8 cellular contexts compared by ENCODE assay signal in the genomic region with DNA sequence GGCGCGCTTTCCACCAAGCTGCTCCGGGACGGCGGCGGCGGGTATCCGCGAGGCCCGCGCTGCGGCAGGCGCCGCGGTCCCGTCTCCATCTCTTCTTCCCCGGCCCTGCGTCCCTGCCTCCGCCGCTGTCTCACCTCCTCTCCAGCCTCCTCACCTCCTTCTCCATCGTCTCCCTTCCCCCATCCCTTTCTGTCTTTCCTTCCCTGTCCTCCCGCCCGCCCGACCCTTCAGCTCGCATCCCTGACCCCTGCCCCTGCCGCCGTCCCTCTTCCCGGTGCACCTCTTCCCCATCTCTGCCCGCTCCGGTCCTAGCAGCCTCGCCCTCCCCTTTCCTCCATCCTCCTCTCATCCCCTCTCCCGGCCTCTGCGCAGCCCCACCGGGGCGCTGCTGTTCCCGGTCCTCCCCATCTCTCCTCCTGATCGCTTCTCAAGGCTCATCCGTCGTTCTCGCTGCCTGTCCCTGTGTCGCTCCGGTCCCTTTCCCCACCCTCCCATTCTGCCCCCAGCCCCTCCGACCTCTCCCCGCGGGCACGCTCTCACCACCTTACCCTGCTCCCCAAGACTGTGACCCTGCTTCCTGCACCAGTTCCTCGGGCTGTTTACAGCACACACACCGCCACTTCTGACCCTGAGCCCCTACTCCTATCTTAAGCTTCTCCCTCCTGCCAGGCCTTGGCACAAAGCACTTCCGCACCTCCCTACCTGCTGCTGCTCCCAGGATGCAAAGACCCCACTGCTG. TPM values are rescaled to one million over a fixed set of nuclear protein-coding genes. Genes with fewer than 3 reads are reported as not detected.
A peak's percentile ranks its signal among the peaks of the same experiment; 100 is the strongest.
DNase-seq lines count a peak whose midpoint lies in the region; ATAC-seq and FAIRE-seq lines count a peak whose summit lies in the region.

No MANE protein-coding gene starts in this region.

- peak overlapping the region; percentile 23 for H3K27ac Mint-ChIP-seq in activated T-cell treated with anti-CD3 and anti-CD28 coated beads, Interleukin-2, amount 50 U/mL, for 72 hours

- peak overlapping the region; percentile 87 to 98 for H3K4me3 Mint-ChIP-seq in activated T-cell treated with anti-CD3 and anti-CD28 coated beads, Interleukin-2, amount 50 U/mL, for 72 hours

- DNase-seq in SIG-M5 treated with dmso at 0.1 percent for 504 hours (lab: John Stamatoyannopoulos, UW; ENCODE audit: unreplicated experiment) = peak; percentile 12
- DNase-seq in SIG-M5 (lab: John Stamatoyannopoulos, UW) = no peak
- DNase-seq in Kasumi-1 (lab: John Stamatoyannopoulos, UW) = peak; percentile 47 to 51
- peak; percentile 25 to 30 for DNase-seq in activated T-cell treated with anti-CD3 and anti-CD28 coated beads, Interleukin-2, amount 50 U/mL, for 72 hours
- peak; percentile 33 for DNase-seq in left ventricle myocardium superior
- no peak for DNase-seq in small intestine
- no peak for DNase-seq in NCI-H1436 (lab: John Stamatoyannopoulos, UW)
- DNase-seq in T-helper 9 cell = no peak

- no peak for FAIRE-seq in small intestine (lab: Jason Lieb, UNC)

- H3K9me3 ChIP-seq in small intestine (ENCODE audit: control insufficient read depth, low read depth) = no peaks in the 10 kb centered on the region

- H3K36me3 Mint-ChIP-seq in activated T-cell treated with anti-CD3 and anti-CD28 coated beads, Interleukin-2, amount 50 U/mL, for 72 hours (ENCODE audit: insufficient read depth in 2 of 2) = peaks cover 0 to 6% of the 10 kb centered on the region in 2 donors

- H3K27me3 Mint-ChIP-seq in activated T-cell treated with anti-CD3 and anti-CD28 coated beads, Interleukin-2, amount 50 U/mL, for 72 hours (ENCODE audit: low read depth) = no peaks in the 10 kb centered on the region

- peaks cover 26% of the 10 kb centered on the region for H3K4me1 Mint-ChIP-seq in activated T-cell treated with anti-CD3 and anti-CD28 coated beads, Interleukin-2, amount 50 U/mL, for 72 hours (ENCODE audit: low read depth)

- peak overlapping the region; percentile 48 to 68 for H3K4me3 ChIP-seq in small intestine (ENCODE audit: low read depth in 1 of 2, low read length in 2 of 2)

- H3K27me3 ChIP-seq in small intestine (ENCODE audit: control insufficient read depth in 2 of 2, insufficient read depth in 2 of 2, low read length in 2 of 2) = no peaks in the 10 kb centered on the region

- no peaks in the 10 kb centered on the region for H3K36me3 ChIP-seq in small intestine (ENCODE audit: control insufficient read depth in 2 of 2, insufficient read depth in 2 of 2, low read length in 2 of 2)

- peaks cover 0 to 4% of the 10 kb centered on the region in 2 donors for H3K4me1 ChIP-seq in small intestine (ENCODE audit: control insufficient read depth in 2 of 2, insufficient read depth in 1 of 2, low read depth in 1 of 2, low read length in 1 of 2)

- intact Hi-C loops in left ventricle myocardium superior (cut with micrococcal nuclease) = no loop called here

- ATAC-seq in activated T-cell treated with anti-CD3 and anti-CD28 coated beads, Interleukin-2, amount 50 U/mL, for 72 hours (replicated peaks in 1 of 2) = no peak
- ATAC-seq in left ventricle myocardium superior = peak; percentile 1

- H3K27ac ChIP-seq in small intestine (ENCODE audit: low read depth in 1 of 2, low read length in 1 of 2) = no peak overlapping the region

- 1 to 2% (median 1%) methylated on average over 39 to 49 of the region's 49 CpGs for whole genome bisulfite sequencing in small intestine, 3 donors

- no peaks in the 10 kb centered on the region for H3K9me3 Mint-ChIP-seq in activated T-cell treated with anti-CD3 and anti-CD28 coated beads, Interleukin-2, amount 50 U/mL, for 72 hours

RNA-seq across cellular contexts. Expression of a gene that starts 0.8 kb away (rescaled TPM):
- 10 to 100 TPM; 12.3 to 14.5 TPM for total RNA-seq in activated T-cell treated with anti-CD3 and anti-CD28 coated beads, Interleukin-2, amount 50 U/mL, for 72 hours
- total RNA-seq in left ventricle myocardium superior = 4.9 TPM
- polyA plus RNA-seq in small intestine = 1 to 10 TPM; 1.4 to 4.0 (median 1.6) TPM

RNA-seq across cellular contexts. Expression of a gene that starts 52.7 kb away (rescaled TPM):
- total RNA-seq in activated T-cell treated with anti-CD3 and anti-CD28 coated beads, Interleukin-2, amount 50 U/mL, for 72 hours = 100 to 1,000 TPM; 210 to 232 TPM
- total RNA-seq in left ventricle myocardium superior = 18.5 TPM
- polyA plus RNA-seq in small intestine = 1 to 10 TPM; 1.1 to 5.8 (median 4.9) TPM

Comparison
In these comparisons a context has a peak if more than half of its experiments do, and no peak if none do; other contexts are left out.
1. DNase-seq: peak in SIG-M5 treated with dmso at 0.1 percent for 504 hours (single experiment), Kasumi-1 (2 of 2), activated T-cell treated with anti-CD3 and anti-CD28 coated beads, Interleukin-2, amount 50 U/mL, for 72 hours (2 of 2) and left ventricle myocardium superior (single experiment); none in SIG-M5 (single experiment), small intestine (single experiment), NCI-H1436 (single experiment) and T-helper 9 cell (single experiment).
2. RNA of a gene that starts 52.7 kb away (total RNA-seq): 210 to 232 TPM in activated T-cell treated with anti-CD3 and anti-CD28 coated beads, Interleukin-2, amount 50 U/mL, for 72 hours; 18.5 TPM in left ventricle myocardium superior (single experiment); every median in the first group is over 10 times any median in the second.